ENCODE assay signal across 25 cellular contexts in genomic region chr18:50453014-50453680, GRCh38.
A peak's percentile ranks its signal among the peaks of the same experiment; 100 is the strongest.
DNase-seq lines count a peak whose midpoint lies in the region; ATAC-seq and TF ChIP-seq lines count a peak whose summit lies in the region.
"Had no signal": no experiment of that assay in that cellular context is flagged by ENCODE, and none has a peak within 500 bp of the region (broad histone marks: within the 10 kb centered on the region; RNA-seq: fewer than 3 reads in every experiment).

No MANE protein-coding gene starts in this region.

- H3K27ac ChIP-seq in breast epithelium (no peak overlapping the region), OCI-LY7 (ENCODE audit: low read depth, low read length, poor library complexity, severe bottlenecking) (no peak overlapping the region), left lung (no peak overlapping the region)
- H3K27ac ChIP-seq: 22Rv1 had no signal

- ATAC-seq in esophagus mucosa (peak; percentile 83), mucosa of descending colon (peak; percentile 41), left lung (no peak)
- ATAC-seq: HCT116 had no signal

- H3K36me3 ChIP-seq in breast epithelium (no peaks in the 10 kb centered on the region), mucosa of descending colon (ENCODE audit: low read depth) (no peaks in the 10 kb centered on the region), OCI-LY7 (ENCODE audit: insufficient read depth, low read length) (no peaks in the 10 kb centered on the region), left lung (no peaks in the 10 kb centered on the region)
- H3K36me3 ChIP-seq: BE2C had no signal

- H3K27me3 ChIP-seq in breast epithelium (no peaks in the 10 kb centered on the region), left lung (no peaks in the 10 kb centered on the region)
- H3K27me3 ChIP-seq: BE2C had no signal

- no peaks in the 10 kb centered on the region for H4K20me1 ChIP-seq in OCI-LY7 (ENCODE audit: insufficient read depth, low read length)

- H3K4me1 ChIP-seq in breast epithelium: no peaks in the 10 kb centered on the region
- H3K4me1 ChIP-seq in mucosa of descending colon (ENCODE audit: low read depth): no peaks in the 10 kb centered on the region
- H3K4me1 ChIP-seq in OCI-LY7 (ENCODE audit: insufficient read depth, low read length, poor library complexity, severe bottlenecking): no peaks in the 10 kb centered on the region
- no peaks in the 10 kb centered on the region for H3K4me1 ChIP-seq in left lung
- H3K4me1 ChIP-seq: BE2C had no signal

- no peaks in the 10 kb centered on the region for H3K79me2 ChIP-seq in OCI-LY7 (ENCODE audit: insufficient read depth, low read depth, low read length)

- TF ChIP-seq CTCF in MCF 10A (IDR thresholded peaks at IDR 0.05; ENCODE audit: unreplicated experiment) (no peak), breast epithelium (IDR thresholded peaks at IDR 0.05) (no peak), mucosa of descending colon (IDR thresholded peaks at IDR 0.05) (no peak), OCI-LY7 (conservative IDR thresholded peaks at IDR 0.05; ENCODE audit: low read length) (no peak), left lung (IDR thresholded peaks at IDR 0.05) (no peak)

- intact Hi-C loops in MCF 10A (cut with micrococcal nuclease): no loop called here
- intact Hi-C loops in breast epithelium (cut with DNase I; ENCODE audit: low total_unique reads): no loop called here
- intact Hi-C loops in mucosa of descending colon (cut with DNase I, micrococcal nuclease): no loop called here
- intact Hi-C loops in OCI-LY7 (cut with micrococcal nuclease; ENCODE audit: unreplicated experiment): no loop called here
- intact Hi-C loops in left lung (cut with DNase I): no loop called here

- H3K4me3 ChIP-seq in breast epithelium (no peak overlapping the region), mucosa of descending colon (no peak overlapping the region), OCI-LY7 (ENCODE audit: low read depth, low read length, poor library complexity, severe bottlenecking) (no peak overlapping the region), left lung (no peak overlapping the region)

- H3K27me3 Mint-ChIP-seq in MCF 10A (ENCODE audit: insufficient read depth, unreplicated experiment): no peaks in the 10 kb centered on the region

- DNase-seq in DMS79 treated with DMSO at 0.1 percent for 48 hours (lab: John Stamatoyannopoulos, UW): peak; percentile 56
- DNase-seq in DMS79 (lab: John Stamatoyannopoulos, UW): no peak
- peak; percentile 91 for DNase-seq in MCF 10A (ENCODE audit: unreplicated experiment)
- no peak for DNase-seq in breast epithelium (ENCODE audit: low spot score in 2 of 2)
- DNase-seq in mucosa of descending colon: peak in 1 of 3 donors; percentile 11
- no peak for DNase-seq in OCI-LY7 (ENCODE audit: low spot score)
- DNase-seq in left lung: no peak
- DNase-seq: ACHN; BE2C; CD8-positive, alpha-beta memory T cell; DMS 273 treated with DMSO at 0.1 percent for 48 hours; DND-41; Karpas-422; NCI-H1092 treated with DMSO at 0.1 percent for 48 hours; NCI-H1436; NCI-H1930; NCI-H2171; NCI-H226; NCI-H510A; RPMI8226; SHP77 had no signal

- POLR2A ChIA-PET in MCF 10A (lab: Yijun Ruan, JAX): interaction anchor here (1.1 to 1.7 kb wide), 2 partner anchors 197 to 598 kb away, joined by 3 read pairs; no protein-coding TSS in a partner anchor
- POLR2A ChIA-PET in OCI-LY7 (lab: Charles Lee): no interaction called here

- H3K4me1 Mint-ChIP-seq in MCF 10A (ENCODE audit: insufficient read depth, unreplicated experiment): peaks cover 23% of the 10 kb centered on the region
- H3K4me1 Mint-ChIP-seq: CD14-positive monocyte; CD8-positive, alpha-beta memory T cell had no signal

- TF ChIP-seq POLR2A in breast epithelium (IDR thresholded peaks at IDR 0.05): no peak

- H3K9me3 ChIP-seq in breast epithelium: no peaks in the 10 kb centered on the region
- H3K9me3 ChIP-seq in mucosa of descending colon: no peaks in the 10 kb centered on the region
- H3K9me3 ChIP-seq in OCI-LY7 (ENCODE audit: low read length): no peaks in the 10 kb centered on the region
- no peaks in the 10 kb centered on the region for H3K9me3 ChIP-seq in left lung
- H3K9me3 ChIP-seq: BE2C had no signal

- H2AFZ ChIP-seq in OCI-LY7 (ENCODE audit: low read length): no peak overlapping the region

- no peak overlapping the region for H3K4me3 Mint-ChIP-seq in MCF 10A (ENCODE audit: unreplicated experiment)
- H3K4me3 Mint-ChIP-seq: CD14-positive monocyte; CD8-positive, alpha-beta memory T cell had no signal

- BruUV-seq in MCF 10A (replicated peaks; lab: Mats Ljungman, UMichigan): no TSS peak
- no TSS peak for BruUV-seq in OCI-LY7 (replicated peaks; lab: Mats Ljungman, UMichigan)

- peaks cover 8% of the 10 kb centered on the region for H3K36me3 Mint-ChIP-seq in MCF 10A (ENCODE audit: insufficient read depth, unreplicated experiment)
- H3K36me3 Mint-ChIP-seq: CD14-positive monocyte had no signal

- no peaks in the 10 kb centered on the region for H3K9me3 Mint-ChIP-seq in MCF 10A (ENCODE audit: unreplicated experiment)

- H3K4me2 ChIP-seq in OCI-LY7 (ENCODE audit: low read length): no peak overlapping the region

- no peaks in the 10 kb centered on the region for H3K9me2 ChIP-seq in OCI-LY7 (ENCODE audit: insufficient read depth, low read length)

- peak overlapping the region; percentile 84 for H3K27ac Mint-ChIP-seq in MCF 10A (ENCODE audit: low read depth, unreplicated experiment)
- H3K27ac Mint-ChIP-seq: CD14-positive monocyte; CD8-positive, alpha-beta memory T cell had no signal

- CTCF ChIA-PET in MCF 10A (lab: Yijun Ruan, JAX): interaction anchor here (1.5 kb wide), 1 partner anchor 24 kb away, joined by 6 read pairs; no protein-coding TSS in a partner anchor
- CTCF ChIA-PET in OCI-LY7 (lab: Charles Lee; ENCODE audit: unreplicated experiment): no interaction called here

Comparison
In these comparisons a context has a peak if more than half of its experiments do, and no peak if none do; other contexts are left out.
1. DNase-seq: peak in DMS79 treated with DMSO at 0.1 percent for 48 hours (single experiment) and MCF 10A (single experiment); none in DMS79 (single experiment), breast epithelium (0 of 2), OCI-LY7 (single experiment) and left lung (0 of 2).